15 cellular contexts compared by ENCODE assay signal in genomic region chr5:82388186-82388585, GRCh38.
DNase-seq lines count a peak whose midpoint lies in the region; ATAC-seq and TF ChIP-seq lines count a peak whose summit lies in the region.
"Had no signal": no experiment of that assay in that cellular context is flagged by ENCODE, and none has a peak within 500 bp of the region (broad histone marks: within the 10 kb centered on the region; RNA-seq: fewer than 3 reads in every experiment).

No MANE protein-coding gene starts in this region.

- no peak overlapping the region for H3K4me3 ChIP-seq in AG10803 (ENCODE audit: low read length)
- no peak overlapping the region for H3K4me3 ChIP-seq in IMR-90 (ENCODE audit: insufficient read depth, low read depth, low read length)
- H3K4me3 ChIP-seq in brain microvascular endothelial cell (ENCODE audit: low read depth, low read length), result no peak overlapping the region

- H2AFZ ChIP-seq in IMR-90 (replicated peaks; ENCODE audit: low read length, poor library complexity), result peak overlapping the region; percentile 78

- H3K27ac Mint-ChIP-seq in nephron progenitor cell, result peak overlapping the region; percentile 37
- H3K27ac Mint-ChIP-seq: stimulated activated memory B cell treated with anti-CD40 and anti-IgM and Interleukin-4, amounts not matched to agents 10 μg/mL and 1 μg/mL and 100 μg/mL, for 72 hours had no signal

- H2BK5ac ChIP-seq in IMR-90 (ENCODE audit: low read depth, low read length, poor library complexity, severe bottlenecking), result peak overlapping the region; percentile 82

- peak overlapping the region; percentile 3; the same call in 2 of the 3 replicates for H2BK15ac ChIP-seq in IMR-90 (ENCODE audit: low read depth, low read length)

- H3K27me3 Mint-ChIP-seq in nephron progenitor cell (ENCODE audit: low read depth, poor library complexity), result no peaks in the 10 kb centered on the region

- dilution Hi-C loops in IMR-90 (cut with HindIII; ENCODE audit: low sequenced_read_pairs, unreplicated experiment), result no loop called here

- intact Hi-C loops in IMR-90 (cut with micrococcal nuclease), result no loop called here

- DNase-seq in AG10803 (ENCODE audit: low read depth) (peak; percentile 82), IMR-90 (peak; percentile 80), brain microvascular endothelial cell (peak; percentile 91), nephron progenitor cell (no peak)
- no peak for DNase-seq in activated naive CD4-positive, alpha-beta T cell treated with Interleukin-2 at 50 U/mL for 16 hours
- no peak for DNase-seq in NK-92 treated with Interleukin-12 subunit alpha and Interleukin-12 subunit beta, amount 100 ng/mL, for 24 hours (lab: John Stamatoyannopoulos, UW)
- DNase-seq: activated CD4-positive, alpha-beta T cell treated with anti-CD3 and anti-CD28 coated beads for 1 hour; activated T-cell treated with anti-CD3 and anti-CD28 coated beads, Interleukin-2, amount 50 U/mL, for 1 hour; anterior cingulate cortex; NCI-H1105 treated with DMSO at 0.1 percent for 48 hours; retina had no signal

- H4K5ac ChIP-seq in IMR-90 (ENCODE audit: low read depth, low read length), result peak overlapping the region; percentile 58; the same call in 1 of the 2 replicates

- peaks cover 58% of the 10 kb centered on the region for H3K4me1 Mint-ChIP-seq in nephron progenitor cell
- H3K4me1 Mint-ChIP-seq: stimulated activated memory B cell treated with anti-CD40 and anti-IgM and Interleukin-4, amounts not matched to agents 10 μg/mL and 1 μg/mL and 100 μg/mL, for 72 hours had no signal

- H3K4me3 Mint-ChIP-seq in nephron progenitor cell, result peak overlapping the region; percentile 47
- H3K4me3 Mint-ChIP-seq: stimulated activated memory B cell treated with anti-CD40 and anti-IgM and Interleukin-4, amounts not matched to agents 10 μg/mL and 1 μg/mL and 100 μg/mL, for 72 hours had no signal

- H3K18ac ChIP-seq in IMR-90 (ENCODE audit: low read depth, low read length), result peak overlapping the region; percentile 58

- peak; percentile 73 for ATAC-seq in IMR-90 (ENCODE audit: low read depth)
- ATAC-seq in HG03520 (IDR thresholded peaks at IDR 0.05; ENCODE audit: unreplicated experiment), result no peak
- ATAC-seq in GM19324 (IDR thresholded peaks at IDR 0.05; ENCODE audit: low FRiP score, unreplicated experiment), result no peak
- ATAC-seq: stimulated activated memory B cell treated with anti-CD40 and anti-IgM and Interleukin-4, amounts not matched to agents 10 μg/mL and 1 μg/mL and 100 μg/mL, for 72 hours had no signal

- peak overlapping the region; percentile 66 for H3K4ac ChIP-seq in IMR-90 (ENCODE audit: low read depth, low read length)

- no CpG with 5 or more reads among the region's 6 CpGs for WGBS in IMR-90 (ENCODE audit: extremely low coverage in 2 of 2, insufficient read length in 1 of 2), 2 experiments

- H3K9me3 ChIP-seq in IMR-90 (ENCODE audit: control insufficient read depth, insufficient read depth, low read length), result no peaks in the 10 kb centered on the region

- no peak for TF ChIP-seq RAD21 in IMR-90 (IDR thresholded peaks at IDR 0.05; ENCODE audit: low read length)

- H3K27ac ChIP-seq in IMR-90 (ENCODE audit: insufficient read depth, low read length) (peak overlapping the region; percentile 33; the same call in 1 of the 2 replicates), brain microvascular endothelial cell (peak overlapping the region; percentile 100)

- H4K91ac ChIP-seq in IMR-90 (ENCODE audit: insufficient read depth, low read depth, low read length), result peak overlapping the region; percentile 60

- no peak overlapping the region for H3K56ac ChIP-seq in IMR-90 (ENCODE audit: extremely low read depth, insufficient read depth, low read length)

- peaks cover 14% of the 10 kb centered on the region for H3K4me1 ChIP-seq in IMR-90 (ENCODE audit: control insufficient read depth, insufficient read depth, low read length)

- no peaks in the 10 kb centered on the region for H3K36me3 ChIP-seq in IMR-90 (ENCODE audit: control insufficient read depth, insufficient read depth, low read length)
- no peaks in the 10 kb centered on the region for H3K36me3 ChIP-seq in brain microvascular endothelial cell (replicated peaks)

- H3K14ac ChIP-seq in IMR-90 (replicated peaks; ENCODE audit: low read depth, low read length), result peak overlapping the region; percentile 17

- no TSS peak for BruUV-seq in IMR-90 (replicated peaks; lab: Mats Ljungman, UMichigan)

- peak overlapping the region; percentile 59 for H2AK5ac ChIP-seq in IMR-90 (ENCODE audit: low read depth, low read length)

- H2BK20ac ChIP-seq in IMR-90 (ENCODE audit: low read depth, low read length), result peak overlapping the region; percentile 71

- in situ Hi-C loops in IMR-90 (cut with MboI; ENCODE audit: low sequenced_read_pairs) (no loop called here), brain microvascular endothelial cell (cut with HindIII; ENCODE audit: low pct_ligation_motif_present, low sequenced_read_pairs) (no loop called here)

- H4K20me1 ChIP-seq in IMR-90 (ENCODE audit: insufficient read depth, low read length), result no peaks in the 10 kb centered on the region

- H3K79me1 ChIP-seq in IMR-90 (ENCODE audit: low read depth in 1 of 2, low read length in 2 of 2), result no peaks in the 10 kb centered on the region

- POLR2A ChIA-PET in IMR-90 (lab: Charles Lee; ENCODE audit: unreplicated experiment), result no interaction called here

- no peaks in the 10 kb centered on the region for H3K9me3 Mint-ChIP-seq in nephron progenitor cell
- H3K9me3 Mint-ChIP-seq: CD4-positive, alpha-beta memory T cell; stimulated activated memory B cell treated with anti-CD40 and anti-IgM and Interleukin-4, amounts not matched to agents 10 μg/mL and 1 μg/mL and 100 μg/mL, for 72 hours had no signal

- H3K27me3 ChIP-seq in IMR-90 (ENCODE audit: control insufficient read depth, insufficient read depth, low read length), result no peaks in the 10 kb centered on the region
- no peaks in the 10 kb centered on the region for H3K27me3 ChIP-seq in brain microvascular endothelial cell (replicated peaks)

- H3K9ac ChIP-seq in IMR-90 (ENCODE audit: low read depth, low read length), result no peak overlapping the region

- H2AK9ac ChIP-seq in IMR-90 (replicated peaks; ENCODE audit: low read depth, low read length, poor library complexity), result peak overlapping the region; percentile 86

- CTCF ChIA-PET in IMR-90 (lab: Yijun Ruan, JAX), result no interaction called here

- H3K4me2 ChIP-seq in IMR-90 (ENCODE audit: low read depth, low read length), result 0 out of 2 replicates have a peak overlapping the region, but pooled peaks have one; percentile 1

- peak overlapping the region; percentile 0 to 24; a peak in 3 of 4 replicates for H4K8ac ChIP-seq in IMR-90 (ENCODE audit: low read depth in 2 of 2, low read length in 2 of 2)

- TF ChIP-seq POLR2A in IMR-90 (IDR thresholded peaks at IDR 0.05; ENCODE audit: low read depth, low read length), result no peak

- peaks cover 11% of the 10 kb centered on the region for H3K9me1 ChIP-seq in IMR-90 (ENCODE audit: insufficient read depth, low read length)

- H3K23ac ChIP-seq in IMR-90 (ENCODE audit: low read depth, low read length), result peak overlapping the region; percentile 60; the same call in 1 of the 2 replicates

- H2BK120ac ChIP-seq in IMR-90 (ENCODE audit: low read depth, low read length), result peak overlapping the region; percentile 83

- peaks cover 4% of the 10 kb centered on the region for H3K36me3 Mint-ChIP-seq in nephron progenitor cell (ENCODE audit: low read depth)
- H3K36me3 Mint-ChIP-seq: CD4-positive, alpha-beta memory T cell; stimulated activated memory B cell treated with anti-CD40 and anti-IgM and Interleukin-4, amounts not matched to agents 10 μg/mL and 1 μg/mL and 100 μg/mL, for 72 hours had no signal

- no peak for TF ChIP-seq CTCF in AG10803 (conservative IDR thresholded peaks at IDR 0.05; ENCODE audit: low read length)
- no peak for TF ChIP-seq CTCF in IMR-90 (conservative IDR thresholded peaks at IDR 0.05; ENCODE audit: low read depth, low read length)
- no peak for TF ChIP-seq CTCF in brain microvascular endothelial cell (IDR thresholded peaks at IDR 0.05; ENCODE audit: low read depth, low read length, missing control alignments)
- no peak for TF ChIP-seq CTCF in nephron progenitor cell (IDR thresholded peaks at IDR 0.05)

TF ChIP-seq in IMR-90, 13 proteins besides CTCF, POLR2A, EP300 and RAD21:
- no peak for TF ChIP-seq NFE2L2 (IDR thresholded peaks at IDR 0.05; ENCODE audit: low read depth, low read length)
- no peak for TF ChIP-seq MXI1 (IDR thresholded peaks at IDR 0.05; ENCODE audit: borderline replicate concordance, low read depth, low read length)
- no peak for TF ChIP-seq FOS (IDR thresholded peaks at IDR 0.05; ENCODE audit: low read depth, low read length)
- TF ChIP-seq SMC3 (IDR thresholded peaks at IDR 0.05; ENCODE audit: low read depth, low read length), result no peak
- TF ChIP-seq CEBPB (IDR thresholded peaks at IDR 0.05; ENCODE audit: low read depth, low read length), result no peak
- TF ChIP-seq RCOR1 (IDR thresholded peaks at IDR 0.05; ENCODE audit: insufficient replicate concordance, low read length), result no peak
- no peak for TF ChIP-seq ELK1 (IDR thresholded peaks at IDR 0.05; ENCODE audit: borderline replicate concordance, low read depth, low read length)
- no peak for TF ChIP-seq USF2 (IDR thresholded peaks at IDR 0.05; ENCODE audit: low read depth, low read length)
- TF ChIP-seq RFX5 (IDR thresholded peaks at IDR 0.05; ENCODE audit: low read depth, low read length), result no peak
- no peak for TF ChIP-seq MAZ (IDR thresholded peaks at IDR 0.05; ENCODE audit: borderline replicate concordance, low read depth, low read length)

Comparison
In these comparisons a context has a peak if more than half of its experiments do, and no peak if none do; other contexts are left out.
1. DNase-seq: peak in AG10803 (single experiment), IMR-90 (single experiment) and brain microvascular endothelial cell (single experiment); none in nephron progenitor cell (single experiment), activated naive CD4-positive, alpha-beta T cell treated with Interleukin-2 at 50 U/mL for 16 hours (single experiment) and NK-92 treated with Interleukin-12 subunit alpha and Interleukin-12 subunit beta, amount 100 ng/mL, for 24 hours (single experiment).